8 cellular contexts compared by ENCODE assay signal in genomic region chr5:88660326-88660946, GRCh38.
DNase-seq lines count a peak whose midpoint lies in the region; ATAC-seq and TF ChIP-seq lines count a peak whose summit lies in the region.

No MANE protein-coding gene starts in this region.

- no peaks in the 10 kb centered on the region for H3K36me3 ChIP-seq in ectodermal cell (ENCODE audit: control insufficient read depth, insufficient read depth, low read length)
- H3K36me3 ChIP-seq in osteoblast (ENCODE audit: insufficient read depth, low read length) = no peaks in the 10 kb centered on the region

- H2AFZ ChIP-seq in osteoblast (ENCODE audit: low read length) = peak overlapping the region; percentile 56

- H3K4me2 ChIP-seq in osteoblast (ENCODE audit: insufficient read depth, low read length) = peak overlapping the region; percentile 82

- no peak for DNase-seq in AG10803 (ENCODE audit: low read depth)
- peak; percentile 75 for DNase-seq in OCI-M1 (lab: John Stamatoyannopoulos, UW)
- peak; percentile 84 for DNase-seq in osteoblast (ENCODE audit: insufficient read length, low spot score, missing footprints)
- no peak for DNase-seq in NCI-H1694 (lab: John Stamatoyannopoulos, UW)
- DNase-seq in ureter (ENCODE audit: low spot score) = no peak

- H3K4me1 ChIP-seq in ectodermal cell (ENCODE audit: control insufficient read depth, insufficient read depth, low read length) = peaks cover 13% of the 10 kb centered on the region
- H3K4me1 ChIP-seq in osteoblast (ENCODE audit: insufficient read depth, low read length) = peaks cover 7% of the 10 kb centered on the region

- no peak for TF ChIP-seq CTCF in AG10803 (conservative IDR thresholded peaks at IDR 0.05; ENCODE audit: low read length)
- TF ChIP-seq CTCF in osteoblast (IDR thresholded peaks at IDR 0.05; ENCODE audit: extremely low read depth, low read depth, low read length) = no peak

- peak overlapping the region; percentile 54 for H3K4me3 ChIP-seq in AG10803 (ENCODE audit: low read length)
- H3K4me3 ChIP-seq in ectodermal cell (ENCODE audit: insufficient read depth, low read depth, low read length) = peak overlapping the region; percentile 42
- H3K4me3 ChIP-seq in osteoblast (ENCODE audit: insufficient read depth, low read length) = peak overlapping the region; percentile 65

- H3K27ac ChIP-seq in ectodermal cell (ENCODE audit: insufficient read depth, low read depth, low read length, poor library complexity, severe bottlenecking) (no peak overlapping the region), osteoblast (ENCODE audit: low read depth, low read length) (no peak overlapping the region)

- peak; percentile 6 for ATAC-seq in GM18519 (IDR thresholded peaks at IDR 0.05; ENCODE audit: low FRiP score, unreplicated experiment)
- peak; percentile 18 for ATAC-seq in HG02981 (IDR thresholded peaks at IDR 0.05; ENCODE audit: unreplicated experiment)

- H3K9me3 ChIP-seq in ectodermal cell (ENCODE audit: control insufficient read depth, low read length) (no peaks in the 10 kb centered on the region), osteoblast (ENCODE audit: low read depth, low read length) (no peaks in the 10 kb centered on the region)

- WGBS in ectodermal cell, 2 experiments = 1% methylated on average over 31 to 39 of the region's 41 CpGs

- no peaks in the 10 kb centered on the region for H3K79me2 ChIP-seq in osteoblast (ENCODE audit: insufficient read depth, low read length)

- H3K27me3 ChIP-seq in ectodermal cell (ENCODE audit: control insufficient read depth, insufficient read depth, low read length, poor library complexity, severe bottlenecking) (peaks cover 87% of the 10 kb centered on the region), osteoblast (ENCODE audit: insufficient read depth, low read length) (peaks cover 62% of the 10 kb centered on the region)

- H4K20me1 ChIP-seq in osteoblast (ENCODE audit: insufficient read depth, low read length) = no peaks in the 10 kb centered on the region

Comparison
In these comparisons a context has a peak if more than half of its experiments do, and no peak if none do; other contexts are left out.
1. DNase-seq: peak in OCI-M1 (single experiment) and osteoblast (single experiment); none in AG10803 (single experiment), NCI-H1694 (single experiment) and ureter (single experiment).
2. Peak in every context shown above with its lines, with median percentiles within 50 percentile points of each other: H3K4me3 ChIP-seq.